23 cellular contexts compared by ENCODE assay signal in the genomic region with DNA sequence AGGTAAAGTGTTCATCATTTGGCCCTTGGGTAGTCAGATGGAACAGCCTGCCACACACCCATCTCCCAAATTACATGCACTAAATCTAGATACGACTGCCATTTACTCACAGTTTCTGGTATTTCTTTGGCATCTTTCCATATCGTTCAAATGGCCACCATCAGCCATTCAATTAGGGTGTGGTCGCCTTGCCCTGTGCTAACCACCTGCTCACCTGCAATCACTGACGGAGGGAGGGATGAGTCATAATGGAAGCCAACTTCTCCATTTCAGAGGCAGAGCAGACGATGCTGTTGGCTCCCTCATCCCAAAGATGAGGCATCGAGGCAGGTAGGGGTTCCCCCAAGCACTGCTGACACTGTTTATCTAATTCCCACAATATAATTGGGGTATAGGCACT. TPM values are rescaled to one million over a fixed set of nuclear protein-coding genes. Genes with fewer than 3 reads are reported as not detected.
DNase-seq lines count a peak whose midpoint lies in the region; ATAC-seq and TF ChIP-seq lines count a peak whose summit lies in the region.
"Had no signal": no experiment of that assay in that cellular context is flagged by ENCODE, and none has a peak within 500 bp of the region (broad histone marks: within the 10 kb centered on the region; RNA-seq: fewer than 3 reads in every experiment).

No MANE protein-coding gene starts in this region.

- H3K27me3 ChIP-seq in left ventricle myocardium inferior (ENCODE audit: low read depth): no peaks in the 10 kb centered on the region
- H3K27me3 ChIP-seq in RWPE2 (ENCODE audit: insufficient read depth, poor library complexity, severe bottlenecking): no peaks in the 10 kb centered on the region
- H3K27me3 ChIP-seq: BLaER1 treated with 17β-estradiol and CSF1 and Interleukin-3, amounts not matched to agents 10 nM and 100 nM had no signal

- H3K4me3 ChIP-seq in left ventricle myocardium inferior (no peak overlapping the region), RWPE2 (ENCODE audit: severe bottlenecking) (no peak overlapping the region)
- H3K4me3 ChIP-seq: GM12878, GM23338 had no signal

- H3K4me1 ChIP-seq in left ventricle myocardium inferior (no peaks in the 10 kb centered on the region), RWPE2 (ENCODE audit: insufficient read depth, poor library complexity, severe bottlenecking) (peaks cover 3% of the 10 kb centered on the region)

- H3K36me3 ChIP-seq in left ventricle myocardium inferior: no peaks in the 10 kb centered on the region
- no peaks in the 10 kb centered on the region for H3K36me3 ChIP-seq in RWPE2 (ENCODE audit: low read depth)

- H3K9me3 ChIP-seq in left ventricle myocardium inferior (replicated peaks): peaks cover 3% of the 10 kb centered on the region
- no peaks in the 10 kb centered on the region for H3K9me3 ChIP-seq in RWPE2 (ENCODE audit: severe bottlenecking)
- H3K9me3 ChIP-seq: SK-N-SH had no signal

- H3K27ac ChIP-seq in left ventricle myocardium inferior (replicated peaks): no peak overlapping the region
- peak overlapping the region; percentile 30 for H3K27ac ChIP-seq in RWPE2 (ENCODE audit: poor library complexity, severe bottlenecking)
- H3K27ac ChIP-seq: BLaER1 treated with 17β-estradiol and CSF1 and Interleukin-3, amounts not matched to agents 10 nM and 100 nM had no signal

- intact Hi-C loops in Right ventricle myocardium superior (cut with DNase I): no loop called here
- intact Hi-C loops in left ventricle myocardium inferior (cut with micrococcal nuclease): no loop called here
- intact Hi-C loops in left colon (cut with DNase I, micrococcal nuclease): no loop called here

- ATAC-seq in Right ventricle myocardium superior (ENCODE audit: poor library complexity): peak; percentile 20
- ATAC-seq in RWPE2 (ENCODE audit: low read depth): no peak
- ATAC-seq in left colon: peak; percentile 77
- ATAC-seq in HG02678 (IDR thresholded peaks at IDR 0.05; ENCODE audit: unreplicated experiment): no peak
- ATAC-seq: GM12878, GM23338, HepG2, T-cell had no signal

- TF ChIP-seq CTCF in left ventricle myocardium inferior (IDR thresholded peaks at IDR 0.05; ENCODE audit: borderline replicate concordance): no peak
- TF ChIP-seq CTCF in RWPE2 (IDR thresholded peaks at IDR 0.05; ENCODE audit: poor library complexity, severe bottlenecking): no peak

- DNase-seq in Right ventricle myocardium superior: no peak
- DNase-seq in left ventricle myocardium inferior: no peak
- no peak for DNase-seq in RWPE2 (ENCODE audit: low spot score)
- no peak for DNase-seq in left colon
- no peak for DNase-seq in CD1c-positive myeloid dendritic cell (ENCODE audit: extremely low spot score)
- DNase-seq in HT-29 (ENCODE audit: low spot score): no peak
- DNase-seq: CD8-positive, alpha-beta memory T cell; GDM1; HCEC 1CT; KBM-7; NCI-H1930; NCI-H2171; NCI-H526; NK-92 treated with Interleukin-12 subunit alpha and Interleukin-12 subunit beta, amount 100 ng/mL, for 24 hours; SHP77 treated with DMSO at 0.1 percent for 48 hours; SK-N-SH; T-cell had no signal

RNA-seq across cellular contexts. Expression of a gene that starts 14.6 kb away (rescaled TPM):
- total RNA-seq in Right ventricle myocardium superior: 49.6 TPM
- total RNA-seq in left ventricle myocardium inferior: 42.1 TPM
- 10 to 100 TPM; 20.2 to 57.3 TPM for total RNA-seq in left colon
- total RNA-seq in HT-29 (2014; rRNA removed; shearing (Covaris generic)): not detected in 2 replicates
- total RNA-seq: Daoy, GM23338, HepG2 had no signal

Comparison
In these comparisons a context has a peak if more than half of its experiments do, and no peak if none do; other contexts are left out.
1. ATAC-seq: peak in Right ventricle myocardium superior (single experiment) and left colon (single experiment); none in RWPE2 (single experiment) and HG02678 (single experiment).
2. RNA of a gene that starts 14.6 kb away (total RNA-seq): 20.2 to 57.3 TPM in left colon, 49.6 TPM in Right ventricle myocardium superior (single experiment) and 42.1 TPM in left ventricle myocardium inferior (single experiment); not detected in HT-29; every median in the first group is over 10 times any median in the second.